ENCODE assay signal across 12 cellular contexts in genomic region chr6:91669154-91669903, GRCh38.
A peak's percentile ranks its signal among the peaks of the same experiment; 100 is the strongest.
DNase-seq lines count a peak whose midpoint lies in the region; ATAC-seq and TF ChIP-seq lines count a peak whose summit lies in the region.
"Had no signal": no experiment of that assay in that cellular context is flagged by ENCODE, and none has a peak within 500 bp of the region (broad histone marks: within the 10 kb centered on the region; RNA-seq: fewer than 3 reads in every experiment).

No MANE protein-coding gene starts in this region.

- peaks cover 6% of the 10 kb centered on the region for H3K9me3 Mint-ChIP-seq in WTC11
- H3K9me3 Mint-ChIP-seq in nephron, result no peaks in the 10 kb centered on the region
- no peaks in the 10 kb centered on the region for H3K9me3 Mint-ChIP-seq in endothelial cell (ENCODE audit: unreplicated experiment)
- no peaks in the 10 kb centered on the region for H3K9me3 Mint-ChIP-seq in Calu3 (ENCODE audit: low read depth, unreplicated experiment)

- TF ChIP-seq CTCF in WTC11 (IDR thresholded peaks at IDR 0.05), result no peak
- TF ChIP-seq CTCF in nephron (IDR thresholded peaks at IDR 0.05; ENCODE audit: unreplicated experiment in 3 of 3), result no peak
- no peak for TF ChIP-seq CTCF in endothelial cell (IDR thresholded peaks at IDR 0.05; ENCODE audit: unreplicated experiment)
- no peak for TF ChIP-seq CTCF in Calu3 (IDR thresholded peaks at IDR 0.05; ENCODE audit: unreplicated experiment)

- ATAC-seq in WTC11, result peak; percentile 34; the same call in 1 of the 2 replicates
- ATAC-seq in HG02981 (IDR thresholded peaks at IDR 0.05; ENCODE audit: unreplicated experiment), result no peak
- ATAC-seq: esophagus mucosa, GM12878 had no signal

- CTCF ChIA-PET in WTC11 (lab: Charles Lee), result no interaction called here
- CTCF ChIA-PET in Calu3 (lab: Charles Lee), result no interaction called here

- no peak overlapping the region for H3K27ac Mint-ChIP-seq in WTC11
- H3K27ac Mint-ChIP-seq in nephron, result peak overlapping the region; percentile 13 to 21 (median 19)
- H3K27ac Mint-ChIP-seq in endothelial cell (ENCODE audit: unreplicated experiment), result no peak overlapping the region
- H3K27ac Mint-ChIP-seq in Calu3 (ENCODE audit: unreplicated experiment), result no peak overlapping the region

- no TSS peak for BruUV-seq in Calu3 (replicated peaks; lab: Mats Ljungman, UMichigan)

- DNase-seq in COR-L47 (lab: John Stamatoyannopoulos, UW) (peak; percentile 67), NCI-H1436 (lab: John Stamatoyannopoulos, UW) (peak; percentile 35), WTC11 (ENCODE audit: low spot score) (no peak), endothelial cell (ENCODE audit: low spot score) (no peak), NCI-H2196 (lab: John Stamatoyannopoulos, UW; ENCODE audit: unreplicated experiment) (no peak), Calu3 (no peak)
- DNase-seq: activated naive CD4-positive, alpha-beta T cell treated with anti-CD3 and anti-CD28 coated beads, Interleukin-2, amount 50 U/mL, for 16 hours; stimulated activated CD4-positive, alpha-beta T cell treated with anti-CD3 and anti-CD28 coated beads, Interleukin-2, amount 100 ng/mL, for 24 hours had no signal

- no peak overlapping the region for H3K4me3 Mint-ChIP-seq in WTC11
- H3K4me3 Mint-ChIP-seq in nephron, result peak overlapping the region in 2 of 3 experiments; percentile 9 to 45
- no peak overlapping the region for H3K4me3 Mint-ChIP-seq in endothelial cell (ENCODE audit: unreplicated experiment)
- H3K4me3 Mint-ChIP-seq in Calu3 (ENCODE audit: low read depth, unreplicated experiment), result no peak overlapping the region

- POLR2A ChIA-PET in WTC11 (lab: Charles Lee), result no interaction called here

- H3K27me3 Mint-ChIP-seq in WTC11 (ENCODE audit: low read depth), result no peaks in the 10 kb centered on the region
- no peaks in the 10 kb centered on the region for H3K27me3 Mint-ChIP-seq in nephron (ENCODE audit: low read depth)
- H3K27me3 Mint-ChIP-seq in endothelial cell (ENCODE audit: unreplicated experiment), result no peaks in the 10 kb centered on the region
- no peaks in the 10 kb centered on the region for H3K27me3 Mint-ChIP-seq in Calu3 (ENCODE audit: unreplicated experiment)

- intact Hi-C loops in Calu3 (cut with micrococcal nuclease; ENCODE audit: unreplicated experiment), result no loop called here

- H3K4me1 Mint-ChIP-seq in WTC11 (peaks cover 15% of the 10 kb centered on the region), nephron (peaks cover 15% of the 10 kb centered on the region), endothelial cell (ENCODE audit: unreplicated experiment) (no peaks in the 10 kb centered on the region), Calu3 (ENCODE audit: low read depth, unreplicated experiment) (no peaks in the 10 kb centered on the region)

- H3K36me3 Mint-ChIP-seq in WTC11 (no peaks in the 10 kb centered on the region), nephron (ENCODE audit: low read depth) (no peaks in the 10 kb centered on the region), endothelial cell (ENCODE audit: low read depth, unreplicated experiment) (no peaks in the 10 kb centered on the region), Calu3 (ENCODE audit: insufficient read depth, unreplicated experiment) (no peaks in the 10 kb centered on the region)

TF ChIP-seq in WTC11, 78 proteins besides CTCF, POLR2A, EP300 and RAD21:
- TF ChIP-seq KAT7 (CRISPR knock-in tag; IDR thresholded peaks at IDR 0.05; ENCODE audit: borderline replicate concordance), result no peak
- no peak for TF ChIP-seq OVOL2 (CRISPR knock-in tag; IDR thresholded peaks at IDR 0.05; ENCODE audit: borderline replicate concordance)
- TF ChIP-seq USF1 (CRISPR knock-in tag; IDR thresholded peaks at IDR 0.05), result no peak
- TF ChIP-seq ERG (CRISPR knock-in tag; IDR thresholded peaks at IDR 0.05), result no peak
- no peak for TF ChIP-seq JUN (CRISPR knock-in tag; IDR thresholded peaks at IDR 0.05)
- TF ChIP-seq SMAD3 (CRISPR knock-in tag; IDR thresholded peaks at IDR 0.05; ENCODE audit: borderline replicate concordance), result no peak
- no peak for TF ChIP-seq ZNF416 (CRISPR knock-in tag; IDR thresholded peaks at IDR 0.05)
- no peak for TF ChIP-seq PRRX2 (CRISPR knock-in tag; IDR thresholded peaks at IDR 0.05)
- TF ChIP-seq E2F4 (CRISPR knock-in tag; IDR thresholded peaks at IDR 0.05; ENCODE audit: borderline replicate concordance, low read depth), result no peak
- no peak for TF ChIP-seq TEAD4 (CRISPR knock-in tag; IDR thresholded peaks at IDR 0.05)
- no peak for TF ChIP-seq ETV6 (CRISPR knock-in tag; IDR thresholded peaks at IDR 0.05)
- TF ChIP-seq SMAD4 (CRISPR knock-in tag; IDR thresholded peaks at IDR 0.05), result no peak
- no peak for TF ChIP-seq TEAD1 (CRISPR knock-in tag; IDR thresholded peaks at IDR 0.05)
- TF ChIP-seq CBFB (CRISPR knock-in tag; IDR thresholded peaks at IDR 0.05; ENCODE audit: low read depth), result no peak
- TF ChIP-seq IRF2 (CRISPR knock-in tag; IDR thresholded peaks at IDR 0.05; ENCODE audit: borderline replicate concordance, low read depth), result no peak
- no peak for TF ChIP-seq NFYB (CRISPR knock-in tag; conservative IDR thresholded peaks at IDR 0.05; ENCODE audit: low read depth)
- no peak for TF ChIP-seq NR2C2 (CRISPR knock-in tag; IDR thresholded peaks at IDR 0.05)

Comparison
In these comparisons a context has a peak if more than half of its experiments do, and no peak if none do; other contexts are left out.
1. DNase-seq: peak in COR-L47 (single experiment) and NCI-H1436 (single experiment); none in WTC11 (single experiment), endothelial cell (single experiment), NCI-H2196 (single experiment) and Calu3 (single experiment).
2. H3K27ac Mint-ChIP-seq: peak in nephron (3 of 3); none in WTC11 (single experiment), endothelial cell (single experiment) and Calu3 (single experiment).
3. H3K4me3 Mint-ChIP-seq: peak in nephron (2 of 3); none in WTC11 (single experiment), endothelial cell (single experiment) and Calu3 (single experiment).